In genomic region chr9:85898288-85898802, GRCh38 we compare ENCODE assay signal across 19 cellular contexts. TPM values are rescaled to one million over a fixed set of nuclear protein-coding genes. Genes with fewer than 3 reads are reported as not detected.
DNase-seq lines count a peak whose midpoint lies in the region; ATAC-seq, FAIRE-seq and TF ChIP-seq lines count a peak whose summit lies in the region.
"Had no signal": no experiment of that assay in that cellular context is flagged by ENCODE, and none has a peak within 500 bp of the region (broad histone marks: within the 10 kb centered on the region; RNA-seq: fewer than 3 reads in every experiment).

No MANE protein-coding gene starts in this region.

- H3K27ac ChIP-seq in OCI-LY3 (ENCODE audit: low read length) (no peak overlapping the region), osteoblast (ENCODE audit: low read depth, low read length) (no peak overlapping the region)
- H3K27ac ChIP-seq: A549 had no signal

- H3K27me3 ChIP-seq in OCI-LY3 (ENCODE audit: low read depth, low read length), result no peaks in the 10 kb centered on the region
- no peaks in the 10 kb centered on the region for H3K27me3 ChIP-seq in bronchial epithelial cell (ENCODE audit: control insufficient read depth, insufficient read depth, low read length)
- no peaks in the 10 kb centered on the region for H3K27me3 ChIP-seq in osteoblast (ENCODE audit: insufficient read depth, low read length)

- DNase-seq in Daoy (ENCODE audit: low read depth) (peak; percentile 46), bronchial epithelial cell (ENCODE audit: low read depth) (peak; percentile 18), osteoblast (ENCODE audit: insufficient read length, low spot score, missing footprints) (peak; percentile 50), SW 1271 (lab: John Stamatoyannopoulos, UW) (no peak)
- DNase-seq in activated CD8-positive, alpha-beta memory T cell treated with anti-CD3 and anti-CD28 coated beads for 24 hours, result no peak
- DNase-seq: CD4-positive, alpha-beta memory T cell; DND-41; H9; IMR-90; Karpas-422; MM.1S; NCI-H1092 treated with DMSO at 0.1 percent for 48 hours; NCI-H2081; NCI-H446 treated with DMSO at 0.1 percent for 48 hours; NCI-H69; Right ventricle myocardium superior had no signal

- H2AFZ ChIP-seq in OCI-LY3 (ENCODE audit: low read depth, low read length) (peak overlapping the region; percentile 67), osteoblast (ENCODE audit: low read length) (peak overlapping the region; percentile 3)

- TF ChIP-seq CTCF in OCI-LY3 (IDR thresholded peaks at IDR 0.05; ENCODE audit: low read depth, low read length) (no peak), bronchial epithelial cell (IDR thresholded peaks at IDR 0.05; ENCODE audit: insufficient read depth, low read length, severe bottlenecking) (no peak), osteoblast (IDR thresholded peaks at IDR 0.05; ENCODE audit: extremely low read depth, low read depth, low read length) (no peak)

- H4K20me1 ChIP-seq in OCI-LY3 (ENCODE audit: insufficient read depth, low read length), result no peaks in the 10 kb centered on the region
- H4K20me1 ChIP-seq in osteoblast (ENCODE audit: insufficient read depth, low read length), result no peaks in the 10 kb centered on the region

- H3K4me2 ChIP-seq in OCI-LY3 (ENCODE audit: low read length) (peak overlapping the region; percentile 83), osteoblast (ENCODE audit: insufficient read depth, low read length) (no peak overlapping the region)
- H3K4me2 ChIP-seq: A549 had no signal

- no peaks in the 10 kb centered on the region for H3K36me3 ChIP-seq in OCI-LY3 (replicated peaks; ENCODE audit: low read depth, low read length)
- H3K36me3 ChIP-seq in bronchial epithelial cell (ENCODE audit: control insufficient read depth, insufficient read depth, low read length), result no peaks in the 10 kb centered on the region
- no peaks in the 10 kb centered on the region for H3K36me3 ChIP-seq in osteoblast (ENCODE audit: insufficient read depth, low read length)

- ATAC-seq in HG03571 (IDR thresholded peaks at IDR 0.05; ENCODE audit: unreplicated experiment), result no peak
- ATAC-seq: A549 had no signal

- H3K4me3 ChIP-seq in OCI-LY3 (ENCODE audit: low read length), result peak overlapping the region; percentile 62
- H3K4me3 ChIP-seq in bronchial epithelial cell (ENCODE audit: low read depth, low read length), result no peak overlapping the region
- H3K4me3 ChIP-seq in osteoblast (ENCODE audit: insufficient read depth, low read length), result no peak overlapping the region
- H3K4me3 ChIP-seq: A549 had no signal

- H3K79me2 ChIP-seq in OCI-LY3 (ENCODE audit: low read length) (no peaks in the 10 kb centered on the region), osteoblast (ENCODE audit: insufficient read depth, low read length) (no peaks in the 10 kb centered on the region)

- H3K9me3 ChIP-seq in OCI-LY3 (ENCODE audit: insufficient read depth, low read length), result no peaks in the 10 kb centered on the region
- H3K9me3 ChIP-seq in osteoblast (ENCODE audit: low read depth, low read length), result no peaks in the 10 kb centered on the region
- H3K9me3 ChIP-seq: A549 had no signal

- H3K9ac ChIP-seq in OCI-LY3 (ENCODE audit: low read length), result 0 out of 2 replicates have a peak overlapping the region, but pooled peaks have one; percentile 13

- H3K4me1 ChIP-seq in OCI-LY3 (ENCODE audit: low read length), result peaks cover 34% of the 10 kb centered on the region
- no peaks in the 10 kb centered on the region for H3K4me1 ChIP-seq in osteoblast (ENCODE audit: insufficient read depth, low read length)
- H3K4me1 ChIP-seq: A549 had no signal

- FAIRE-seq in bronchial epithelial cell (lab: Jason Lieb, UNC), result peak; percentile 70
- FAIRE-seq: A549 had no signal

RNA-seq across cellular contexts. Expression of gene NAA35, which starts 42.6 kb away (rescaled TPM):
- total RNA-seq in Daoy (2014; rRNA removed; shearing (Covaris generic)), result 28.2 and 30.9 TPM in 2 replicates
- total RNA-seq in bronchial epithelial cell, result 26.0 and 26.3 TPM in 2 replicates
- total RNA-seq in osteoblast, result 23.5 and 25.6 TPM in 2 replicates

Comparison
In these comparisons a context has a peak if more than half of its experiments do, and no peak if none do; other contexts are left out.
1. DNase-seq: peak in Daoy (single experiment), bronchial epithelial cell (single experiment) and osteoblast (single experiment); none in activated CD8-positive, alpha-beta memory T cell treated with anti-CD3 and anti-CD28 coated beads for 24 hours (single experiment) and SW 1271 (0 of 2).